In the genomic region with DNA sequence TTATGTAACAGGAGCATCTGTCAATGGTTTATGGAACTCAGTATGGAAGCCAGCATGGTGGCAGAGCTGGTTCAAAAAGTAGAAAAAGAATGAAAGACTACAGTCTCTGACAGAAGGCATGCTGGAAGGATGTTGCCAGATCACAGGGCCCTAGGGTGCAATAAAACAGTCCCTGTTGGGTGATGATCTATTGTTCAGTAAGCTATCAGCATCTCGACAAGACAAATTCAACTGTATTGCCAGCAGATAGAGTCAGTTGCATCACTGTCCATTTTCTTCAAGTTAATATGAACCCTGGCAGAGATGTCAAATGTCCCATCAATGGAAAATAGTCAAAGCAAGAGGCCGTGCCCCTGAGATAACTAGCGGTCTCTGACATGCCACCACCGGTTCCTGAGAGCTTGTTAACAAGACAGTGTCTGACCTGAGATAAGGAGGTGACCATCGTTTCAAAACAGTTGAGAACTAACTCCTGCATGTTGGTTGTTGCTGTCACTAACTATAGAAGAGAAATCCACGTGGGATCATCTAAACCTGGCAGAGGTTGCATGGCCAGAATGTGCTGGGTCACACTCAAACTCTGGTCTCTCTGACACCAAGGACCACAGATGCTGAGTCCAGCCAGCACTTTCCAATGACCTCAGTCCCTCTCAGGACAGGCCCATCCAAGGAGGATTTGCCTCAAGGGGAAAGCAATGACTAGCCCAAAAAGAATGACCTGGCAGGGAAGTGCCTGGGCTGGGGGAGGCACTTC, we compare ENCODE assay signal across 15 cellular contexts.
DNase-seq lines count a peak whose midpoint lies in the region; ATAC-seq and TF ChIP-seq lines count a peak whose summit lies in the region.
"Had no signal": no experiment of that assay in that cellular context is flagged by ENCODE, and none has a peak within 500 bp of the region (broad histone marks: within the 10 kb centered on the region; RNA-seq: fewer than 3 reads in every experiment).

No MANE protein-coding gene starts in this region.

- H3K4me1 ChIP-seq in Caco-2 (peaks cover 22% of the 10 kb centered on the region), SJCRH30 (peaks cover 10% of the 10 kb centered on the region), psoas muscle (no peaks in the 10 kb centered on the region)
- H3K4me1 ChIP-seq: spleen had no signal

- no peaks in the 10 kb centered on the region for H3K27me3 Mint-ChIP-seq in Caco-2 (ENCODE audit: insufficient read depth, unreplicated experiment)
- peaks cover 1% of the 10 kb centered on the region for H3K27me3 Mint-ChIP-seq in activated CD8-positive, alpha-beta T cell treated with anti-CD3 and anti-CD28 coated beads for 36 hours

- H3K27ac Mint-ChIP-seq in Caco-2 (ENCODE audit: unreplicated experiment) = no peak overlapping the region
- H3K27ac Mint-ChIP-seq in activated CD8-positive, alpha-beta T cell treated with anti-CD3 and anti-CD28 coated beads for 36 hours = no peak overlapping the region
- H3K27ac Mint-ChIP-seq: activated naive CD4-positive, alpha-beta T cell treated with anti-CD3 and anti-CD28 coated beads, Interleukin-2, amount 50 U/mL, for 24 hours; stimulated activated naive B cell treated with anti-CD40 and anti-IgM and Interleukin-4, amounts not matched to agents 10 μg/mL and 1 μg/mL and 100 μg/mL, for 72 hours had no signal

- TF ChIP-seq CTCF in Caco-2 (IDR thresholded peaks at IDR 0.05; ENCODE audit: insufficient read depth in 1 of 2, low read depth in 1 of 2, low read length in 1 of 2, severe bottlenecking in 1 of 2, unreplicated experiment in 1 of 2) = no peak
- TF ChIP-seq CTCF in fibroblast of pulmonary artery (IDR thresholded peaks at IDR 0.05; ENCODE audit: low read length, missing control alignments) = no peak
- no peak for TF ChIP-seq CTCF in psoas muscle (IDR thresholded peaks at IDR 0.05)
- no peak for TF ChIP-seq CTCF in activated CD8-positive, alpha-beta T cell treated with anti-CD3 and anti-CD28 coated beads for 36 hours (IDR thresholded peaks at IDR 0.05)

- H3K4me1 Mint-ChIP-seq in Caco-2 (ENCODE audit: low read depth, unreplicated experiment) = peaks cover 8% of the 10 kb centered on the region
- H3K4me1 Mint-ChIP-seq in activated CD8-positive, alpha-beta T cell treated with anti-CD3 and anti-CD28 coated beads for 36 hours (ENCODE audit: low read depth) = peaks cover 3% of the 10 kb centered on the region
- H3K4me1 Mint-ChIP-seq: activated naive CD4-positive, alpha-beta T cell treated with anti-CD3 and anti-CD28 coated beads, Interleukin-2, amount 50 U/mL, for 24 hours had no signal

- H3K36me3 ChIP-seq in Caco-2 (ENCODE audit: control insufficient read depth, insufficient read depth, low read length) (no peaks in the 10 kb centered on the region), SJCRH30 (no peaks in the 10 kb centered on the region), psoas muscle (ENCODE audit: insufficient read depth in 1 of 2, low read depth in 1 of 2) (no peaks in the 10 kb centered on the region)
- H3K36me3 ChIP-seq: spleen had no signal

- CTCF ChIA-PET in Caco-2 (lab: Charles Lee) = no interaction called here
- CTCF ChIA-PET in activated CD8-positive, alpha-beta T cell treated with anti-CD3 and anti-CD28 coated beads for 36 hours (lab: Charles Lee) = no interaction called here

- peaks cover 4% of the 10 kb centered on the region; the same call in 1 of the 2 replicates for H3K9me3 ChIP-seq in Caco-2
- no peaks in the 10 kb centered on the region for H3K9me3 ChIP-seq in SJCRH30 (replicated peaks)
- H3K9me3 ChIP-seq in psoas muscle = no peaks in the 10 kb centered on the region

- H3K9me3 Mint-ChIP-seq in Caco-2 (ENCODE audit: unreplicated experiment) = peaks cover 15% of the 10 kb centered on the region
- no peaks in the 10 kb centered on the region for H3K9me3 Mint-ChIP-seq in activated CD8-positive, alpha-beta T cell treated with anti-CD3 and anti-CD28 coated beads for 36 hours
- H3K9me3 Mint-ChIP-seq: activated naive CD4-positive, alpha-beta T cell treated with anti-CD3 and anti-CD28 coated beads, Interleukin-2, amount 50 U/mL, for 24 hours had no signal

- peak; percentile 41 to 63 for DNase-seq in Caco-2
- DNase-seq in SJCRH30 = no peak
- peak; percentile 73 for DNase-seq in fibroblast of pulmonary artery (ENCODE audit: low read depth)
- peak in 1 of 2 donors; percentile 27 for DNase-seq in psoas muscle
- DNase-seq in SHP77 treated with DMSO at 0.1 percent for 48 hours (lab: John Stamatoyannopoulos, UW) = no peak
- DNase-seq in activated CD8-positive, alpha-beta T cell treated with anti-CD3 and anti-CD28 coated beads for 36 hours = no peak
- DNase-seq: MM.1S; spleen; stimulated activated naive B cell treated with anti-CD40 and anti-IgM and Interleukin-4, amounts not matched to agents 10 μg/mL and 1 μg/mL and 100 μg/mL, for 72 hours had no signal

- 54 to 57% (median 55%) methylated on average over 6 of the region's 6 CpGs for WGBS in psoas muscle, 3 donors

- BruUV-seq in Caco-2 (replicated peaks; lab: Mats Ljungman, UMichigan) = no TSS peak

- H3K27ac ChIP-seq in SJCRH30 (peak overlapping the region; percentile 52; the same call in 1 of the 2 replicates), psoas muscle (peak overlapping the region; percentile 9)
- H3K27ac ChIP-seq: C4-2B, spleen had no signal

- H3K36me3 Mint-ChIP-seq in Caco-2 (ENCODE audit: insufficient read depth, unreplicated experiment) = no peaks in the 10 kb centered on the region
- H3K36me3 Mint-ChIP-seq in activated CD8-positive, alpha-beta T cell treated with anti-CD3 and anti-CD28 coated beads for 36 hours (ENCODE audit: low read depth) = no peaks in the 10 kb centered on the region
- H3K36me3 Mint-ChIP-seq: activated naive CD4-positive, alpha-beta T cell treated with anti-CD3 and anti-CD28 coated beads, Interleukin-2, amount 50 U/mL, for 24 hours; stimulated activated naive B cell treated with anti-CD40 and anti-IgM and Interleukin-4, amounts not matched to agents 10 μg/mL and 1 μg/mL and 100 μg/mL, for 72 hours had no signal

- H3K27me3 ChIP-seq in Caco-2 (replicated peaks; ENCODE audit: control insufficient read depth, insufficient read depth, low read length) = no peaks in the 10 kb centered on the region; the same call in 1 of the 2 replicates
- no peaks in the 10 kb centered on the region for H3K27me3 ChIP-seq in SJCRH30
- peaks cover 0 to 8% (median 7%) of the 10 kb centered on the region in 3 donors for H3K27me3 ChIP-seq in psoas muscle (ENCODE audit: insufficient read depth in 3 of 3, low read length in 2 of 3)

- no peak overlapping the region for H3K4me3 Mint-ChIP-seq in Caco-2 (ENCODE audit: unreplicated experiment)
- H3K4me3 Mint-ChIP-seq in activated CD8-positive, alpha-beta T cell treated with anti-CD3 and anti-CD28 coated beads for 36 hours = no peak overlapping the region
- H3K4me3 Mint-ChIP-seq: activated naive CD4-positive, alpha-beta T cell treated with anti-CD3 and anti-CD28 coated beads, Interleukin-2, amount 50 U/mL, for 24 hours; stimulated activated naive B cell treated with anti-CD40 and anti-IgM and Interleukin-4, amounts not matched to agents 10 μg/mL and 1 μg/mL and 100 μg/mL, for 72 hours had no signal

- intact Hi-C loops in Caco-2 (cut with micrococcal nuclease; ENCODE audit: unreplicated experiment) = no loop called here
- intact Hi-C loops in psoas muscle (cut with DNase I) = no loop called here
- intact Hi-C loops in activated CD8-positive, alpha-beta T cell treated with anti-CD3 and anti-CD28 coated beads for 36 hours (cut with micrococcal nuclease) = no loop called here

- POLR2A ChIA-PET in Caco-2 (lab: Charles Lee) = no interaction called here
- POLR2A ChIA-PET in activated CD8-positive, alpha-beta T cell treated with anti-CD3 and anti-CD28 coated beads for 36 hours (lab: Charles Lee) = interaction anchor here (1.2 kb wide), 1 partner anchor 52 kb away, joined by 3 read pairs; no protein-coding TSS in a partner anchor

- no peak overlapping the region for H3K4me3 ChIP-seq in Caco-2 (ENCODE audit: low read depth, low read length)
- no peak overlapping the region for H3K4me3 ChIP-seq in SJCRH30
- H3K4me3 ChIP-seq in fibroblast of pulmonary artery (replicated peaks; ENCODE audit: low read depth, low read length) = no peak overlapping the region
- H3K4me3 ChIP-seq in psoas muscle = no peak overlapping the region
- H3K4me3 ChIP-seq: lung, spleen had no signal

- ATAC-seq in psoas muscle (peak in 2 of 4 donors; percentile 31 to 65), HG03354 (IDR thresholded peaks at IDR 0.05; ENCODE audit: poor library complexity, severe bottlenecking, unreplicated experiment) (no peak), HG03095 (IDR thresholded peaks at IDR 0.05; ENCODE audit: unreplicated experiment) (no peak)
- ATAC-seq in activated CD8-positive, alpha-beta T cell treated with anti-CD3 and anti-CD28 coated beads for 36 hours = no peak
- ATAC-seq: activated CD4-positive, CD25-positive, alpha-beta regulatory T cell treated with anti-CD3 and anti-CD28 coated beads, Interleukin-2, amount 50 U/mL, for 24 hours; stimulated activated naive B cell treated with anti-CD40 and anti-IgM and Interleukin-4, amounts not matched to agents 10 μg/mL and 1 μg/mL and 100 μg/mL, for 72 hours had no signal

Comparison
In these comparisons a context has a peak if more than half of its experiments do, and no peak if none do; other contexts are left out.
1. DNase-seq: peak in Caco-2 (2 of 2) and fibroblast of pulmonary artery (single experiment); none in SJCRH30 (0 of 2), SHP77 treated with DMSO at 0.1 percent for 48 hours (single experiment) and activated CD8-positive, alpha-beta T cell treated with anti-CD3 and anti-CD28 coated beads for 36 hours (single experiment).